Comparison of ENCODE assay signal across 1 cellular context in the genomic region with DNA sequence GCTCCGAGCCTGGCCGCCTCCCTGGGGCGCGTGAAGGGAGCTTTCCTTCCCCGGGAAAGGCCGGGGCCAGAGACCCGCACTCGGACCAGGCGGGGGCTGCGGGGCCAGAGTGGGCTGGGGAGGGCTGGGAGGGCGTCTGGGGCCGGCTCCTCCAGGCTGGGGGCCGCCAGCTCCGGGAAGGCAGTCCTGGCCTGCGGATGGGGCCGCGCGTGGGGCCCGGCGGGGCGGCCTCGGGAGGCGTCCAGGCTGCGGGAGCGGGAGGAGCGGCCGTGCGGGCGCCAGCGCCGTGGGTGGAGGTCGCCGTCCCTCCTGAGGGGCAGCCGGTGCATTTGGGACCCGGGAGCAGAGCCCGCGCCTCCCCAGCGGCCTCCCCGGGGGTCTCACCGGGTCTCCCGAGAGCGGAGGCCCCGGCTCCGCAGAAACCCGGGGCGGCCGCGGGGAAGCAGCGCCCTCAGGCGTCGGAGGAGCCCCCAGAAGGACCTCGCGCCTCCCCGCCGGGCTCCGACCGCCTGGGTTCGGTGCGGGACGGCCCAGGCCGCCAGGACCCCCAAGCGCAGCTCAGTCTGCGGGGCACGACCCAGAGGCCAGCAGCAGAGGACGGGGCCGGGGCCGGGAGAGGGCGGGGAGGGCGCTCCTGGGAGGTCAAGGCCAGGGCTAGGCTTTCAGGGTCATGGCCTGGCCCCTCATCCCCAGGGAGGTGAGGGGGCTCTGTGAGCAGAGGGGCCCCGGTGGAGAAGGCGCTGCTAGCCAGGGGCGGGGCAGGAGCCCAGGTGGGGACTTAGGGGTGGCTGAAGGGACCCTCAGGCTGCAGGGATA.
A peak's percentile ranks its signal among the peaks of the same experiment; 100 is the strongest.
TF ChIP-seq lines count a peak whose summit lies in the region.

No MANE protein-coding gene starts in this region.

TF ChIP-seq in K562, 482 proteins besides CTCF, POLR2A, EP300 and RAD21:
- peak in 1 of 2 experiments; percentile 67; a peak in 1 of 4 replicates for TF ChIP-seq NONO (IDR thresholded peaks at IDR 0.05; ENCODE audit: low read depth in 2 of 2, low read length in 1 of 2)
- no peak for TF ChIP-seq MYC (IDR thresholded peaks at IDR 0.05; ENCODE audit: low read depth, low read length)
- no peak for TF ChIP-seq MYC (CRISPR knock-in tag; IDR thresholded peaks at IDR 0.05; ENCODE audit: borderline replicate concordance, low read depth)
- TF ChIP-seq, protein P1, sequence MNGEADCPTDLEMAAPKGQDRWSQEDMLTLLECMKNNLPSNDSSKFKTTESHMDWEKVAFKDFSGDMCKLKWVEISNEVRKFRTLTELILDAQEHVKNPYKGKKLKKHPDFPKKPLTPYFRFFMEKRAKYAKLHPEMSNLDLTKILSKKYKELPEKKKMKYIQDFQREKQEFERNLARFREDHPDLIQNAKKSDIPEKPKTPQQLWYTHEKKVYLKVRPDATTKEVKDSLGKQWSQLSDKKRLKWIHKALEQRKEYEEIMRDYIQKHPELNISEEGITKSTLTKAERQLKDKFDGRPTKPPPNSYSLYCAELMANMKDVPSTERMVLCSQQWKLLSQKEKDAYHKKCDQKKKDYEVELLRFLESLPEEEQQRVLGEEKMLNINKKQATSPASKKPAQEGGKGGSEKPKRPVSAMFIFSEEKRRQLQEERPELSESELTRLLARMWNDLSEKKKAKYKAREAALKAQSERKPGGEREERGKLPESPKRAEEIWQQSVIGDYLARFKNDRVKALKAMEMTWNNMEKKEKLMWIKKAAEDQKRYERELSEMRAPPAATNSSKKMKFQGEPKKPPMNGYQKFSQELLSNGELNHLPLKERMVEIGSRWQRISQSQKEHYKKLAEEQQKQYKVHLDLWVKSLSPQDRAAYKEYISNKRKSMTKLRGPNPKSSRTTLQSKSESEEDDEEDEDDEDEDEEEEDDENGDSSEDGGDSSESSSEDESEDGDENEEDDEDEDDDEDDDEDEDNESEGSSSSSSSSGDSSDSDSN (IDR thresholded peaks at IDR 0.05; ENCODE audit: borderline replicate concordance in 1 of 2, low read depth in 2 of 2, low read length in 2 of 2) = 0 out of 4 replicates have a peak, but pooled peaks of 1 of the 2 experiments have one; percentile 39
- no peak for TF ChIP-seq ZNF699 (CRISPR knock-in tag; IDR thresholded peaks at IDR 0.05; ENCODE audit: insufficient replicate concordance)
- TF ChIP-seq KDM2B (CRISPR knock-in tag; IDR thresholded peaks at IDR 0.05) = peak; percentile 72; the same call in 1 of the 2 replicates
- peak; percentile 57; the same call in 1 of the 2 replicates for TF ChIP-seq SMC3 (conservative IDR thresholded peaks at IDR 0.05; ENCODE audit: insufficient read depth, low read depth, low read length)
- TF ChIP-seq ZNF696 (CRISPR knock-in tag; conservative IDR thresholded peaks at IDR 0.05) = no peak
- TF ChIP-seq MAZ (CRISPR knock-in tag; conservative IDR thresholded peaks at IDR 0.05 in 1 of 2, IDR thresholded peaks at IDR 0.05 in 1 of 2) = peak; percentile 55 to 77; a peak in 3 of 4 replicates
- TF ChIP-seq MTA3 (IDR thresholded peaks at IDR 0.05; ENCODE audit: borderline replicate concordance) = peak; percentile 31; the same call in 1 of the 2 replicates
- peak; percentile 91 for TF ChIP-seq ZBTB7A (IDR thresholded peaks at IDR 0.05; ENCODE audit: borderline replicate concordance, control insufficient read depth, low read depth, low read length)
- peak; percentile 50 for TF ChIP-seq L3MBTL2 (IDR thresholded peaks at IDR 0.05)
- TF ChIP-seq ERF (CRISPR knock-in tag; IDR thresholded peaks at IDR 0.05) = 0 out of 2 replicates have a peak, but pooled peaks have one; percentile 59
- TF ChIP-seq PHF8 (IDR thresholded peaks at IDR 0.05; ENCODE audit: borderline replicate concordance, low read length) = peak; percentile 36; the same call in 1 of the 2 replicates
- peak; percentile 86 for TF ChIP-seq STAG1 (CRISPR knock-in tag; IDR thresholded peaks at IDR 0.05; ENCODE audit: borderline replicate concordance)
- TF ChIP-seq FOSL1 (tag; conservative IDR thresholded peaks at IDR 0.05) = no peak
- TF ChIP-seq, protein P2, sequence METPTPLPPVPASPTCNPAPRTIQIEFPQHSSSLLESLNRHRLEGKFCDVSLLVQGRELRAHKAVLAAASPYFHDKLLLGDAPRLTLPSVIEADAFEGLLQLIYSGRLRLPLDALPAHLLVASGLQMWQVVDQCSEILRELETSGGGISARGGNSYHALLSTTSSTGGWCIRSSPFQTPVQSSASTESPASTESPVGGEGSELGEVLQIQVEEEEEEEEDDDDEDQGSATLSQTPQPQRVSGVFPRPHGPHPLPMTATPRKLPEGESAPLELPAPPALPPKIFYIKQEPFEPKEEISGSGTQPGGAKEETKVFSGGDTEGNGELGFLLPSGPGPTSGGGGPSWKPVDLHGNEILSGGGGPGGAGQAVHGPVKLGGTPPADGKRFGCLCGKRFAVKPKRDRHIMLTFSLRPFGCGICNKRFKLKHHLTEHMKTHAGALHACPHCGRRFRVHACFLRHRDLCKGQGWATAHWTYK (CRISPR knock-in tag; IDR thresholded peaks at IDR 0.05) = 0 out of 2 replicates have a peak, but pooled peaks have one; percentile 46
- TF ChIP-seq, protein P3, sequence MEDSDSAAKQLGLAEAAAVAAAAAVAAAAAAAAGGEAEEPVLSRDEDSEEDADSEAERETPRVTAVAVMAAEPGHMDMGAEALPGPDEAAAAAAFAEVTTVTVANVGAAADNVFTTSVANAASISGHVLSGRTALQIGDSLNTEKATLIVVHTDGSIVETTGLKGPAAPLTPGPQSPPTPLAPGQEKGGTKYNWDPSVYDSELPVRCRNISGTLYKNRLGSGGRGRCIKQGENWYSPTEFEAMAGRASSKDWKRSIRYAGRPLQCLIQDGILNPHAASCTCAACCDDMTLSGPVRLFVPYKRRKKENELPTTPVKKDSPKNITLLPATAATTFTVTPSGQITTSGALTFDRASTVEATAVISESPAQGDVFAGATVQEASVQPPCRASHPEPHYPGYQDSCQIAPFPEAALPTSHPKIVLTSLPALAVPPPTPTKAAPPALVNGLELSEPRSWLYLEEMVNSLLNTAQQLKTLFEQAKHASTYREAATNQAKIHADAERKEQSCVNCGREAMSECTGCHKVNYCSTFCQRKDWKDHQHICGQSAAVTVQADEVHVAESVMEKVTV (CRISPR knock-in tag; IDR thresholded peaks at IDR 0.05) = peak; percentile 62
- peak; percentile 55 for TF ChIP-seq POLR2G (IDR thresholded peaks at IDR 0.05; ENCODE audit: low read depth, low read length)
- TF ChIP-seq, protein P4, sequence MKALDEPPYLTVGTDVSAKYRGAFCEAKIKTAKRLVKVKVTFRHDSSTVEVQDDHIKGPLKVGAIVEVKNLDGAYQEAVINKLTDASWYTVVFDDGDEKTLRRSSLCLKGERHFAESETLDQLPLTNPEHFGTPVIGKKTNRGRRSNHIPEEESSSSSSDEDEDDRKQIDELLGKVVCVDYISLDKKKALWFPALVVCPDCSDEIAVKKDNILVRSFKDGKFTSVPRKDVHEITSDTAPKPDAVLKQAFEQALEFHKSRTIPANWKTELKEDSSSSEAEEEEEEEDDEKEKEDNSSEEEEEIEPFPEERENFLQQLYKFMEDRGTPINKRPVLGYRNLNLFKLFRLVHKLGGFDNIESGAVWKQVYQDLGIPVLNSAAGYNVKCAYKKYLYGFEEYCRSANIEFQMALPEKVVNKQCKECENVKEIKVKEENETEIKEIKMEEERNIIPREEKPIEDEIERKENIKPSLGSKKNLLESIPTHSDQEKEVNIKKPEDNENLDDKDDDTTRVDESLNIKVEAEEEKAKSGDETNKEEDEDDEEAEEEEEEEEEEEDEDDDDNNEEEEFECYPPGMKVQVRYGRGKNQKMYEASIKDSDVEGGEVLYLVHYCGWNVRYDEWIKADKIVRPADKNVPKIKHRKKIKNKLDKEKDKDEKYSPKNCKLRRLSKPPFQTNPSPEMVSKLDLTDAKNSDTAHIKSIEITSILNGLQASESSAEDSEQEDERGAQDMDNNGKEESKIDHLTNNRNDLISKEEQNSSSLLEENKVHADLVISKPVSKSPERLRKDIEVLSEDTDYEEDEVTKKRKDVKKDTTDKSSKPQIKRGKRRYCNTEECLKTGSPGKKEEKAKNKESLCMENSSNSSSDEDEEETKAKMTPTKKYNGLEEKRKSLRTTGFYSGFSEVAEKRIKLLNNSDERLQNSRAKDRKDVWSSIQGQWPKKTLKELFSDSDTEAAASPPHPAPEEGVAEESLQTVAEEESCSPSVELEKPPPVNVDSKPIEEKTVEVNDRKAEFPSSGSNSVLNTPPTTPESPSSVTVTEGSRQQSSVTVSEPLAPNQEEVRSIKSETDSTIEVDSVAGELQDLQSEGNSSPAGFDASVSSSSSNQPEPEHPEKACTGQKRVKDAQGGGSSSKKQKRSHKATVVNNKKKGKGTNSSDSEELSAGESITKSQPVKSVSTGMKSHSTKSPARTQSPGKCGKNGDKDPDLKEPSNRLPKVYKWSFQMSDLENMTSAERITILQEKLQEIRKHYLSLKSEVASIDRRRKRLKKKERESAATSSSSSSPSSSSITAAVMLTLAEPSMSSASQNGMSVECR (CRISPR knock-in tag; IDR thresholded peaks at IDR 0.05) = 0 out of 2 replicates have a peak, but pooled peaks have one; percentile 22
- TF ChIP-seq CXXC5 (CRISPR knock-in tag; IDR thresholded peaks at IDR 0.05) = peak; percentile 62
- TF ChIP-seq FOXP1 (CRISPR knock-in tag; IDR thresholded peaks at IDR 0.05) = no peak
- 0 out of 2 replicates have a peak, but pooled peaks have one; percentile 31 for TF ChIP-seq RBFOX2 (IDR thresholded peaks at IDR 0.05; ENCODE audit: low read depth, low read length)
- peak; percentile 67; the same call in 1 of the 2 replicates for TF ChIP-seq RB1 (IDR thresholded peaks at IDR 0.05; ENCODE audit: low read depth)
- TF ChIP-seq ZBTB17 (CRISPR knock-in tag; IDR thresholded peaks at IDR 0.05) = 0 out of 2 replicates have a peak, but pooled peaks have one; percentile 34
- TF ChIP-seq, protein P5, sequence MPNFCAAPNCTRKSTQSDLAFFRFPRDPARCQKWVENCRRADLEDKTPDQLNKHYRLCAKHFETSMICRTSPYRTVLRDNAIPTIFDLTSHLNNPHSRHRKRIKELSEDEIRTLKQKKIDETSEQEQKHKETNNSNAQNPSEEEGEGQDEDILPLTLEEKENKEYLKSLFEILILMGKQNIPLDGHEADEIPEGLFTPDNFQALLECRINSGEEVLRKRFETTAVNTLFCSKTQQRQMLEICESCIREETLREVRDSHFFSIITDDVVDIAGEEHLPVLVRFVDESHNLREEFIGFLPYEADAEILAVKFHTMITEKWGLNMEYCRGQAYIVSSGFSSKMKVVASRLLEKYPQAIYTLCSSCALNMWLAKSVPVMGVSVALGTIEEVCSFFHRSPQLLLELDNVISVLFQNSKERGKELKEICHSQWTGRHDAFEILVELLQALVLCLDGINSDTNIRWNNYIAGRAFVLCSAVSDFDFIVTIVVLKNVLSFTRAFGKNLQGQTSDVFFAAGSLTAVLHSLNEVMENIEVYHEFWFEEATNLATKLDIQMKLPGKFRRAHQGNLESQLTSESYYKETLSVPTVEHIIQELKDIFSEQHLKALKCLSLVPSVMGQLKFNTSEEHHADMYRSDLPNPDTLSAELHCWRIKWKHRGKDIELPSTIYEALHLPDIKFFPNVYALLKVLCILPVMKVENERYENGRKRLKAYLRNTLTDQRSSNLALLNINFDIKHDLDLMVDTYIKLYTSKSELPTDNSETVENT (CRISPR knock-in tag; IDR thresholded peaks at IDR 0.05) = no peak
- peak; percentile 80 for TF ChIP-seq ZFX (CRISPR knock-in tag; IDR thresholded peaks at IDR 0.05)
- no peak for TF ChIP-seq PHF20 (IDR thresholded peaks at IDR 0.05; ENCODE audit: partially characterized antibody)
